Comparison of ENCODE assay signal across 8 cellular contexts in genomic region chr4:82989567-82990429, GRCh38. TPM values are rescaled to one million over a fixed set of nuclear protein-coding genes. Genes with fewer than 3 reads are reported as not detected.
DNase-seq lines count a peak whose midpoint lies in the region; ATAC-seq lines count a peak whose summit lies in the region.

No MANE protein-coding gene starts in this region.

- no peaks in the 10 kb centered on the region for H3K9me3 Mint-ChIP-seq in T-cell
- no peaks in the 10 kb centered on the region for H3K9me3 Mint-ChIP-seq in naive thymus-derived CD8-positive, alpha-beta T cell

- peak overlapping the region; percentile 21 to 45 (median 29) for H3K4me3 Mint-ChIP-seq in T-cell
- H3K4me3 Mint-ChIP-seq in naive thymus-derived CD8-positive, alpha-beta T cell: peak overlapping the region; percentile 29 to 74 (median 56)

- POLR2A ChIA-PET in T-cell (lab: Charles Lee): no interaction called here
- POLR2A ChIA-PET in naive thymus-derived CD8-positive, alpha-beta T cell (lab: Charles Lee): no interaction called here

- H3K27me3 Mint-ChIP-seq in T-cell: no peaks in the 10 kb centered on the region
- H3K27me3 Mint-ChIP-seq in naive thymus-derived CD8-positive, alpha-beta T cell: no peaks in the 10 kb centered on the region

- peaks cover 14 to 29% (median 27%) of the 10 kb centered on the region in 3 donors for H3K4me1 Mint-ChIP-seq in T-cell
- peaks cover 12 to 27% (median 20%) of the 10 kb centered on the region in 4 donors for H3K4me1 Mint-ChIP-seq in naive thymus-derived CD8-positive, alpha-beta T cell

- peak overlapping the region; percentile 71 to 88 for H3K27ac Mint-ChIP-seq in T-cell
- peak overlapping the region; percentile 63 to 91 (median 82) for H3K27ac Mint-ChIP-seq in naive thymus-derived CD8-positive, alpha-beta T cell

- CTCF ChIA-PET in T-cell (lab: Charles Lee): interaction anchor here (0.5 to 1.4 kb wide), 3 partner anchors 22 to 704 kb away, joined by 3 to 6 read pairs (median 5); partner anchors contain the start of gene COPS4 (in 1 of the 2)

- ATAC-seq in GM18870 (IDR thresholded peaks at IDR 0.05; ENCODE audit: unreplicated experiment): peak; percentile 90
- peak; percentile 95 for ATAC-seq in HG02798 (IDR thresholded peaks at IDR 0.05; ENCODE audit: poor library complexity, unreplicated experiment)
- ATAC-seq in T-cell (replicated peaks in 1 of 4): peak; percentile 29 to 84 (median 70)
- ATAC-seq in naive thymus-derived CD8-positive, alpha-beta T cell: peak; percentile 79 to 86

- DNase-seq in T-cell (peak in 1 of 34 experiments; percentile 8), NCI-H146 treated with DMSO at 0.1 percent for 48 hours (lab: John Stamatoyannopoulos, UW; ENCODE audit: unreplicated experiment) (no peak), SKM-1 treated with dmso at 0.1 percent for 144 hours (lab: John Stamatoyannopoulos, UW; ENCODE audit: unreplicated experiment) (no peak), NCI-H510A treated with DMSO at 0.1 percent for 48 hours (lab: John Stamatoyannopoulos, UW) (no peak), germinal center (ENCODE audit: low spot score) (no peak)
- DNase-seq in naive thymus-derived CD8-positive, alpha-beta T cell: peak in 2 of 10 donors; percentile 0 to 38

- H3K36me3 Mint-ChIP-seq in T-cell: peaks cover 13% of the 10 kb centered on the region
- H3K36me3 Mint-ChIP-seq in naive thymus-derived CD8-positive, alpha-beta T cell: peaks cover 0 to 10% (median 6%) of the 10 kb centered on the region in 3 donors

RNA-seq across cellular contexts. Expression of gene LIN54, which starts 20.8 kb away (rescaled TPM):
- 10 to 100 TPM; 15.1 to 17.9 (median 16.8) TPM for total RNA-seq in T-cell
- total RNA-seq in naive thymus-derived CD8-positive, alpha-beta T cell: 10 to 100 TPM; 23.6 to 24.1 TPM
- 10 to 100 TPM in 1 of 3 donors, 1 to 10 TPM in 2; 9.4 to 10.7 (median 9.5) TPM for polyA plus RNA-seq in naive thymus-derived CD8-positive, alpha-beta T cell

RNA-seq across cellular contexts. Expression of gene COPS4, which starts 45.2 kb away (rescaled TPM):
- 10 to 100 TPM; 19.9 to 28.3 (median 22.2) TPM for total RNA-seq in T-cell
- total RNA-seq in naive thymus-derived CD8-positive, alpha-beta T cell: 10 to 100 TPM; 26.1 to 28.9 TPM
- 10 to 100 TPM; 58.4 to 62.5 (median 61.2) TPM for polyA plus RNA-seq in naive thymus-derived CD8-positive, alpha-beta T cell
